ENCODE assay signal across 6 cellular contexts in genomic region chr19:46616631-46617322, GRCh38. TPM values are rescaled to one million over a fixed set of nuclear protein-coding genes. Genes with fewer than 3 reads are reported as not detected.
DNase-seq lines count a peak whose midpoint lies in the region; ATAC-seq and TF ChIP-seq lines count a peak whose summit lies in the region.

No MANE protein-coding gene starts in this region.

- intact Hi-C loops in right cardiac atrium (cut with DNase I) (loop anchor here in 3 of 4 donors (5.0 to 10.0 kb wide), 3 partner anchors 46 to 228 kb away; partner anchors contain the start of gene DACT3 (in 2 of the 3)), aorta (cut with DNase I) (no loop called here)

- H3K4me3 ChIP-seq in BJ (ENCODE audit: low read depth, low read length): no peak overlapping the region
- H3K4me3 ChIP-seq in WERI-Rb-1 (ENCODE audit: low read depth, low read length): no peak overlapping the region
- H3K4me3 ChIP-seq in right cardiac atrium (ENCODE audit: low read length): no peak overlapping the region
- no peak overlapping the region for H3K4me3 ChIP-seq in aorta (ENCODE audit: low read length in 2 of 2)

- H3K9me3 ChIP-seq in WERI-Rb-1 (ENCODE audit: severe bottlenecking) (no peaks in the 10 kb centered on the region), right cardiac atrium (ENCODE audit: control insufficient read depth, low read length) (no peaks in the 10 kb centered on the region), aorta (ENCODE audit: control insufficient read depth, low read length) (no peaks in the 10 kb centered on the region)

- peaks cover 2% of the 10 kb centered on the region for H3K27me3 Mint-ChIP-seq in IgD-negative memory B cell

- 27% methylated on average over 17 of the region's 17 CpGs for WGBS in right cardiac atrium
- WGBS in aorta, 2 donors: 14 to 15% methylated on average over 17 of the region's 17 CpGs

- POLR2A ChIA-PET in BJ (lab: Charles Lee): interaction anchor here (0.6 to 1.5 kb wide), 2 partner anchors 15 to 45 kb away, joined by 3 to 11 read pairs; partner anchors contain the start of gene DACT3

- H3K9me3 Mint-ChIP-seq in IgD-negative memory B cell: no peaks in the 10 kb centered on the region

- H3K4me1 ChIP-seq in right cardiac atrium (ENCODE audit: control insufficient read depth, insufficient read depth, low read length) (peaks cover 6% of the 10 kb centered on the region), aorta (ENCODE audit: control insufficient read depth in 1 of 2, insufficient read depth in 2 of 2, low read length in 2 of 2) (peaks cover 0 to 2% of the 10 kb centered on the region in 2 donors)

- H3K4me3 Mint-ChIP-seq in IgD-negative memory B cell: peak overlapping the region in 3 of 4 donors; percentile 58 to 86 (median 85)

- no peak for DNase-seq in BJ (ENCODE audit: low read depth)
- DNase-seq in WERI-Rb-1: peak; percentile 92
- DNase-seq in right cardiac atrium: peak; percentile 54 to 83 (median 80)
- peak; percentile 65 to 84 for DNase-seq in aorta

- no peaks in the 10 kb centered on the region for H3K36me3 Mint-ChIP-seq in IgD-negative memory B cell

- H3K27ac ChIP-seq in WERI-Rb-1 (peak overlapping the region; percentile 88), right cardiac atrium (ENCODE audit: low read length) (no peak overlapping the region), aorta (ENCODE audit: low read depth in 1 of 2, low read length in 2 of 2) (no peak overlapping the region)

- H3K27ac Mint-ChIP-seq in IgD-negative memory B cell: peak overlapping the region; percentile 47 to 99 (median 81)

- TF ChIP-seq CTCF in BJ (IDR thresholded peaks at IDR 0.05; ENCODE audit: insufficient read depth, low read depth, low read length) (peak; percentile 55), WERI-Rb-1 (IDR thresholded peaks at IDR 0.05; ENCODE audit: low read depth, low read length) (peak; percentile 77)

- CTCF ChIA-PET in BJ (lab: Yijun Ruan, JAX): interaction anchor here (1.1 to 22.7 kb wide), 7 partner anchors 10 to 87 kb away, joined by 3 to 347 read pairs (median 5); partner anchors contain the start of genes CALM3 and DACT3

- no peaks in the 10 kb centered on the region for H3K27me3 ChIP-seq in BJ (ENCODE audit: control insufficient read depth, insufficient read depth, low read length)
- H3K27me3 ChIP-seq in WERI-Rb-1 (ENCODE audit: insufficient read depth, low read depth, severe bottlenecking): no peaks in the 10 kb centered on the region
- no peaks in the 10 kb centered on the region for H3K27me3 ChIP-seq in right cardiac atrium (ENCODE audit: control insufficient read depth, insufficient read depth)
- no peaks in the 10 kb centered on the region for H3K27me3 ChIP-seq in aorta (ENCODE audit: control insufficient read depth in 1 of 2, insufficient read depth in 2 of 2, low read length in 1 of 2)

- H3K36me3 ChIP-seq in BJ (ENCODE audit: control insufficient read depth, insufficient read depth, low read length) (no peaks in the 10 kb centered on the region; the same call in 1 of the 2 replicates), WERI-Rb-1 (no peaks in the 10 kb centered on the region), aorta (ENCODE audit: control insufficient read depth in 1 of 2, insufficient read depth in 2 of 2, low read length in 1 of 2) (no peaks in the 10 kb centered on the region)

- H3K4me1 Mint-ChIP-seq in IgD-negative memory B cell: peaks cover 36 to 44% (median 41%) of the 10 kb centered on the region in 3 donors

- ATAC-seq in right cardiac atrium (peak; percentile 15 to 19), aorta (ENCODE audit: low FRiP score) (no peak), GM21528 (IDR thresholded peaks at IDR 0.05; ENCODE audit: low FRiP score, unreplicated experiment) (no peak)

RNA-seq across cellular contexts. Expression of gene PTGIR, which starts 8.1 kb away (rescaled TPM):
- polyA plus RNA-seq in BJ (2011; rRNA removed) (16.9 and 27.8 TPM in 2 replicates), IgD-negative memory B cell (0.21 TPM), right cardiac atrium (6.7 TPM), aorta (100 to 1,000 TPM in 1 of 2 donors, 10 to 100 TPM in 1; 17.3 to 119 TPM)
- 9.5 and 13.1 TPM in 2 replicates for polyA minus RNA-seq in BJ (2011; rRNA and poly(A)+ RNA removed)
- total RNA-seq in right cardiac atrium (10 to 100 TPM in 2 of 4 donors, 1 to 10 TPM in 2; 7.6 to 13.5 (median 9.5) TPM), aorta (10 to 100 TPM; 70.4 to 70.8 TPM)

RNA-seq across cellular contexts. Expression of gene CALM3, which starts 15.6 kb away (rescaled TPM):
- 516 and 517 TPM in 2 replicates for polyA plus RNA-seq in BJ (2011; rRNA removed)
- 100 and 115 TPM in 2 replicates for polyA minus RNA-seq in BJ (2011; rRNA and poly(A)+ RNA removed)
- polyA plus RNA-seq in IgD-negative memory B cell: 81.2 TPM
- 100 to 1,000 TPM; 232 to 357 (median 343) TPM for total RNA-seq in right cardiac atrium
- 365 TPM for polyA plus RNA-seq in right cardiac atrium
- total RNA-seq in aorta: 100 to 1,000 TPM; 212 to 237 TPM
- 100 to 1,000 TPM; 197 to 240 TPM for polyA plus RNA-seq in aorta

RNA-seq across cellular contexts. Expression of gene GNG8, which starts 19.2 kb away (rescaled TPM):
- polyA plus RNA-seq in BJ (2011; rRNA removed): not detected in 2 replicates
- not detected in 2 replicates for polyA minus RNA-seq in BJ (2011; rRNA and poly(A)+ RNA removed)
- polyA plus RNA-seq in IgD-negative memory B cell: not detected
- 1 to 10 TPM; 3.0 to 7.4 (median 4.7) TPM for total RNA-seq in right cardiac atrium
- polyA plus RNA-seq in right cardiac atrium: not detected
- 1 to 10 TPM; 3.0 to 4.5 TPM for total RNA-seq in aorta
- polyA plus RNA-seq in aorta: not detected

RNA-seq across cellular contexts. Expression of gene DACT3, which starts 44.2 kb away (rescaled TPM):
- 6.2 and 7.1 TPM in 2 replicates for polyA plus RNA-seq in BJ (2011; rRNA removed)
- polyA minus RNA-seq in BJ (2011; rRNA and poly(A)+ RNA removed): 4.1 and 5.5 TPM in 2 replicates
- not detected for polyA plus RNA-seq in IgD-negative memory B cell
- 10 to 100 TPM; 24.6 to 46.5 (median 37.2) TPM for total RNA-seq in right cardiac atrium
- 28.3 TPM for polyA plus RNA-seq in right cardiac atrium
- 100 to 1,000 TPM in 1 of 2 donors, 10 to 100 TPM in 1; 84.1 to 216 TPM for total RNA-seq in aorta
- 10 to 100 TPM; 24.4 to 47.0 TPM for polyA plus RNA-seq in aorta

Comparison
In these comparisons a context has a peak if more than half of its experiments do, and no peak if none do; other contexts are left out.
1. ATAC-seq: peak in right cardiac atrium (2 of 2); none in aorta (single experiment) and GM21528 (single experiment).
2. intact Hi-C loops: an anchor here in right cardiac atrium (5.0 to 10.0 kb wide); none called in aorta.